22 cellular contexts compared by ENCODE assay signal in genomic region chr4:142272452-142272851, GRCh38.
"Had no signal": no experiment of that assay in that cellular context is flagged by ENCODE, and none has a peak within 500 bp of the region (broad histone marks: within the 10 kb centered on the region; RNA-seq: fewer than 3 reads in every experiment).

No MANE protein-coding gene starts in this region.

- H3K27me3 Mint-ChIP-seq: activated CD8-positive, alpha-beta T cell treated with anti-CD3 and anti-CD28 coated beads for 36 hours; activated naive CD8-positive, alpha-beta T cell treated with anti-CD3 and anti-CD28 coated beads, Interleukin-2, amount 10 ng/mL, durations not matched to agents 7 days and 5 days; stimulated activated naive CD8-positive, alpha-beta T cell treated with anti-CD3 and anti-CD28 coated beads, Interleukin-15, Interleukin-2, amounts not matched to agents 100 ng/mL and 50 ng/mL, for 24 hours had no signal

- H3K4me3 ChIP-seq: body of pancreas, dorsolateral prefrontal cortex, left ventricle myocardium inferior, mucosa of descending colon, prostate gland, suprapubic skin, vagina had no signal

- ATAC-seq: activated CD8-positive, alpha-beta T cell treated with anti-CD3 and anti-CD28 coated beads for 36 hours; body of pancreas; mucosa of descending colon; right cardiac atrium had no signal

- H3K36me3 Mint-ChIP-seq: naive B cell had no signal

- H3K9me3 Mint-ChIP-seq: activated naive CD8-positive, alpha-beta T cell treated with anti-CD3 and anti-CD28 coated beads, Interleukin-2, amount 10 ng/mL, durations not matched to agents 7 days and 5 days; activated T-helper 2 cell treated with anti-CD3 and anti-CD28 coated beads, Interferon-gamma antibody, Interleukin-2, Interleukin-4, amounts not matched to agents 10 μg/mL and 5 μg/mL and 100 μg/mL, durations not matched to agents 14 hours and 24 hours and 36 hours; stimulated activated naive CD8-positive, alpha-beta T cell treated with anti-CD3 and anti-CD28 coated beads, Interleukin-15, Interleukin-2, amounts not matched to agents 100 ng/mL and 50 ng/mL, for 24 hours had no signal

- H3K27ac Mint-ChIP-seq: activated naive CD8-positive, alpha-beta T cell treated with anti-CD3 and anti-CD28 coated beads, Interleukin-2, amount 10 ng/mL, durations not matched to agents 7 days and 5 days; activated T-helper 2 cell treated with anti-CD3 and anti-CD28 coated beads, Interferon-gamma antibody, Interleukin-2, Interleukin-4, amounts not matched to agents 10 μg/mL and 5 μg/mL and 100 μg/mL, durations not matched to agents 14 hours and 24 hours and 36 hours; naive B cell; stimulated activated naive CD8-positive, alpha-beta T cell treated with anti-CD3 and anti-CD28 coated beads, Interleukin-15, Interleukin-2, amounts not matched to agents 100 ng/mL and 50 ng/mL, for 24 hours had no signal

- H3K4me1 Mint-ChIP-seq: naive B cell had no signal

- DNase-seq: activated CD4-positive, alpha-beta T cell treated with anti-CD3 and anti-CD28 coated beads for 48 hours; activated CD8-positive, alpha-beta T cell treated with anti-CD3 and anti-CD28 coated beads for 36 hours; activated naive CD8-positive, alpha-beta T cell treated with anti-CD3 and anti-CD28 coated beads, Interleukin-2, amount 10 ng/mL, durations not matched to agents 7 days and 5 days; body of pancreas; dorsolateral prefrontal cortex; hypothalamus; islet precursor cell; left ventricle myocardium inferior; mesenchymal stem cell; mucosa of descending colon; naive B cell; right cardiac atrium; stimulated activated CD4-positive, alpha-beta T cell treated with anti-CD3 and anti-CD28 coated beads, Interleukin-2, amount 100 ng/mL, for 24 hours; SW 1271; T-helper 2 cell; trophoblast cell had no signal

- H3K4me3 Mint-ChIP-seq: activated CD8-positive, alpha-beta T cell treated with anti-CD3 and anti-CD28 coated beads for 36 hours; activated naive CD8-positive, alpha-beta T cell treated with anti-CD3 and anti-CD28 coated beads, Interleukin-2, amount 10 ng/mL, durations not matched to agents 7 days and 5 days; naive B cell; neural crest cell; stimulated activated naive CD8-positive, alpha-beta T cell treated with anti-CD3 and anti-CD28 coated beads, Interleukin-15, Interleukin-2, amounts not matched to agents 100 ng/mL and 50 ng/mL, for 24 hours had no signal
